17 cellular contexts compared by ENCODE assay signal in the genomic region with DNA sequence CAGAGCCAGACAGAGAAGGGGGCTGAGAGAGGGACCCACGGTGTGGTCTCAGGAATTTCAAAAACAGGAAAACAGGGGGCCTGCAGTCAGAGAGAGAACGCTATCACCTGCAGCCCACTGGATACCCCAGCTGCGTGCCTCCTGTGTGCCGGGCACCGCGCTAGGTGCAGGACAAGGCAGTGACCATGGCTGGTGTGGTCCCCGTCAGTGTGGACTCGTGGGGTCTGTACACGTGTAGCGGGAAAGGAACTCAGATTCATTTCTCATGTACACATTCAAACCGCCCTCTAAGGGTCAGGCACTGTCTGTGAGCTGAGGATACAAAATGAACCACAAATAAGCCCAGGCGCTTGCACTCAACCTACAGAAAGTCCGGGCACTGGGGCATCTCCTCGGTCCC. TPM values are rescaled to one million over a fixed set of nuclear protein-coding genes. Genes with fewer than 3 reads are reported as not detected.
"Had no signal": no experiment of that assay in that cellular context is flagged by ENCODE, and none has a peak within 500 bp of the region (broad histone marks: within the 10 kb centered on the region; RNA-seq: fewer than 3 reads in every experiment).

No MANE protein-coding gene starts in this region.

- DNase-seq: activated CD4-positive, alpha-beta memory T cell treated with anti-CD3 and anti-CD28 coated beads for 36 hours; activated CD4-positive, alpha-beta T cell treated with anti-CD3 and anti-CD28 coated beads for 36 hours; activated naive CD4-positive, alpha-beta T cell; activated naive CD8-positive, alpha-beta T cell treated with anti-CD3 and anti-CD28 coated beads for 36 hours; activated T-cell treated with anti-CD3 and anti-CD28 coated beads for 4 hours; amniotic stem cell; dorsolateral prefrontal cortex; foreskin fibroblast; left cardiac atrium; spleen; stimulated activated CD4-positive, alpha-beta T cell treated with anti-CD3 and anti-CD28 coated beads, Interleukin-4, amount 100 ng/mL, for 4 hours; testis had no signal

- H3K36me3 ChIP-seq: cardiac muscle cell, spleen had no signal

- H3K27ac ChIP-seq: cardiac muscle cell, dorsolateral prefrontal cortex, spleen, testis had no signal

- H3K4me3 ChIP-seq: cardiac muscle cell, testis had no signal

- H3K9me3 ChIP-seq: testis had no signal

- H3K27me3 ChIP-seq: cardiac muscle cell, dorsolateral prefrontal cortex, testis had no signal

RNA-seq across cellular contexts. Expression of a gene that starts 20.9 kb away (rescaled TPM):
- total RNA-seq: activated CD4-positive, alpha-beta memory T cell treated with anti-CD3 and anti-CD28 coated beads for 36 hours; activated T-helper 1 cell treated with anti-CD3 and anti-CD28 coated beads, Interleukin-12 subunit alpha, Interleukin-12 subunit beta, Interleukin-2, Interleukin-4 antibody, amounts not matched to agents 30 ng/mL and 10 ng/mL and 1 ng/mL, durations not matched to agents 14 hours and 24 hours and 36 hours; glomerular endothelial cell; osteoblast; pulmonary artery endothelial cell had no signal
- polyA plus RNA-seq: cardiac muscle cell had no signal
